29 cellular contexts compared by ENCODE assay signal in genomic region chr11:92797874-92798273, GRCh38.
"Had no signal": no experiment of that assay in that cellular context is flagged by ENCODE, and none has a peak within 500 bp of the region (broad histone marks: within the 10 kb centered on the region; RNA-seq: fewer than 3 reads in every experiment).

No MANE protein-coding gene starts in this region.

- DNase-seq: activated effector memory CD4-positive, alpha-beta T cell treated with anti-CD3 and anti-CD28 coated beads, Interleukin-2, amount 50 U/mL, for 16 hours; activated effector memory CD4-positive, alpha-beta T cell treated with Interleukin-2 at 50 U/mL for 16 hours; activated gamma-delta T cell; activated gamma-delta T cell treated with Interleukin-2 at 50 U/mL for 16 hours; activated naive CD4-positive, alpha-beta T cell; activated naive CD4-positive, alpha-beta T cell treated with anti-CD3 and anti-CD28 coated beads for 36 hours; activated naive CD4-positive, alpha-beta T cell treated with anti-CD3 and anti-CD28 coated beads, Interleukin-2, amount 10 ng/mL, durations not matched to agents 7 days and 5 days; activated naive CD4-positive, alpha-beta T cell treated with anti-CD3 and anti-CD28 coated beads, Interleukin-2, amount 50 U/mL, for 16 hours; activated naive CD4-positive, alpha-beta T cell treated with Interleukin-2 at 50 U/mL for 16 hours; activated naive CD8-positive, alpha-beta T cell treated with anti-CD3 and anti-CD28 coated beads for 36 hours; activated naive CD8-positive, alpha-beta T cell treated with anti-CD3 and anti-CD28 coated beads, Interleukin-2, amount 10 ng/mL, durations not matched to agents 7 days and 5 days; activated naive CD8-positive, alpha-beta T cell treated with anti-CD3 and anti-CD28 coated beads, Interleukin-2, amount 50 U/mL, for 24 hours; activated T-cell treated with anti-CD3 and anti-CD28 coated beads, Interleukin-2, amount 50 U/mL, for 1 hour; activated T-cell treated with anti-CD3 and anti-CD28 coated beads, Interleukin-2, amount 50 U/mL, for 24 hours; activated T-cell treated with anti-CD3 and anti-CD28 coated beads, Interleukin-2, amount 50 U/mL, for 4 hours; activated T-cell treated with anti-CD3 and anti-CD28 coated beads, Interleukin-2, amount 50 U/mL, for 48 hours; activated T-cell treated with anti-CD3 and anti-CD28 coated beads, Interleukin-2, amount 50 U/mL, for 72 hours; adrenal gland; amniotic stem cell; amygdala; anterior cingulate cortex; aorta; body of pancreas; brain microvascular endothelial cell; central memory CD4-positive, alpha-beta T cell; cerebellar nuclear complex had no signal

- H3K36me3 ChIP-seq: adrenal gland, brain microvascular endothelial cell, breast epithelium, cardiac muscle cell had no signal

- H3K9me3 ChIP-seq: adrenal gland, ascending aorta, body of pancreas, breast epithelium had no signal

- H3K4me3 ChIP-seq: adrenal gland, ascending aorta, body of pancreas, breast epithelium, cardiac muscle cell had no signal

- H3K27ac ChIP-seq: adrenal gland, ascending aorta, body of pancreas, brain microvascular endothelial cell, breast epithelium, cardiac muscle cell had no signal

- H3K27me3 ChIP-seq: adrenal gland, ascending aorta, body of pancreas, brain microvascular endothelial cell, breast epithelium had no signal
